Comparison of ENCODE assay signal across 30 cellular contexts in the genomic region with DNA sequence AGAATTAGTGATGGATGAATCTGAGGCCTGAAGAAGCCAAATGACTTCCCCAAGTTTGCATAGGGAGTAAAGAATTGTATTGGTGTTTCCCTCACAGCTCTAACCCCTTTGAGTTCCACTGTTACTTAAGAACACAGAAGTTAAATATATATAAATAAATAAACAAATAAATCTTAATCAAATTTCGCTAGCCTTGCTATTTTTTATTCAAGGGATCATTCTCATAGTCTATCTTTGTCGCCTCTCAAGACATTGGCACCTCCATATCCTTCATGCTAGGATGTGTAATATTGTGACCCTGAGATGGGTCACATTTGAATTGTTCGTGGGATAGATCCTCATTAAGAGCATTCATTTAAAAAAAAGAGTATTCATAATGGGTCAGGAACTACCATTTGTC.
DNase-seq lines count a peak whose midpoint lies in the region; ATAC-seq, FAIRE-seq and TF ChIP-seq lines count a peak whose summit lies in the region.
"Had no signal": no experiment of that assay in that cellular context is flagged by ENCODE, and none has a peak within 500 bp of the region (broad histone marks: within the 10 kb centered on the region; RNA-seq: fewer than 3 reads in every experiment).

No MANE protein-coding gene starts in this region.

- FAIRE-seq in HepG2 (lab: Jason Lieb, UNC) (no peak), A549 (lab: Jason Lieb, UNC) (no peak)
- FAIRE-seq: A204.1, D721Med had no signal

- H3K4me1 ChIP-seq in HepG2 (ENCODE audit: insufficient read depth, low read length) (no peaks in the 10 kb centered on the region), right lobe of liver (no peaks in the 10 kb centered on the region), A549 (no peaks in the 10 kb centered on the region)
- H3K4me1 ChIP-seq: BE2C; BLaER1; BLaER1 treated with 17β-estradiol and CSF1 and Interleukin-3, amounts not matched to agents 10 nM and 100 nM had no signal

- no peak overlapping the region for H2AFZ ChIP-seq in HepG2 (ENCODE audit: low read length)

- no peak overlapping the region for H3K9ac ChIP-seq in HepG2 (ENCODE audit: insufficient read depth, low read depth, low read length)
- H3K9ac ChIP-seq: BLaER1; BLaER1 treated with 17β-estradiol and CSF1 and Interleukin-3, amounts not matched to agents 10 nM and 100 nM had no signal

- TF ChIP-seq POLR2A in HepG2 (IDR thresholded peaks at IDR 0.05; ENCODE audit: insufficient read depth in 1 of 2, low read depth in 2 of 2, low read length in 2 of 2) (no peak), right lobe of liver (IDR thresholded peaks at IDR 0.05) (no peak), A549 (IDR thresholded peaks at IDR 0.05; ENCODE audit: low read length) (no peak)

- no peak overlapping the region for H3K27ac ChIP-seq in HepG2 (ENCODE audit: extremely low read length, insufficient read depth, low read length)
- H3K27ac ChIP-seq in right lobe of liver: no peak overlapping the region
- H3K27ac ChIP-seq in A549: no peak overlapping the region
- H3K27ac ChIP-seq: 22Rv1; BLaER1; BLaER1 treated with 17β-estradiol and CSF1 and Interleukin-3, amounts not matched to agents 10 nM and 100 nM; C4-2B had no signal

- TF ChIP-seq RAD21 in HepG2 (CRISPR knock-in tag; IDR thresholded peaks at IDR 0.05) (no peak), A549 (conservative IDR thresholded peaks at IDR 0.05 in 1 of 2, IDR thresholded peaks at IDR 0.05 in 1 of 2) (no peak)

- intact Hi-C loops in HepG2 (cut with micrococcal nuclease; ENCODE audit: unreplicated experiment): no loop called here
- intact Hi-C loops in right lobe of liver (cut with DNase I): no loop called here

- H4K20me1 ChIP-seq in HepG2 (ENCODE audit: insufficient read depth, low read length): no peaks in the 10 kb centered on the region
- H4K20me1 ChIP-seq: BLaER1; BLaER1 treated with 17β-estradiol and CSF1 and Interleukin-3, amounts not matched to agents 10 nM and 100 nM had no signal

- no peaks in the 10 kb centered on the region for H3K79me2 ChIP-seq in HepG2 (ENCODE audit: insufficient read depth, low read length)

- in situ Hi-C loops in HepG2 (cut with HindIII; ENCODE audit: extremely low pct_ligation_motif_present, low pct_unique_long_range_greater_than_20kb): no loop called here

- H3K27me3 ChIP-seq in HepG2 (ENCODE audit: control insufficient read depth in 1 of 2, insufficient read depth in 2 of 2, low read length in 2 of 2) (no peaks in the 10 kb centered on the region), right lobe of liver (no peaks in the 10 kb centered on the region)
- H3K27me3 ChIP-seq: BE2C; BLaER1; BLaER1 treated with 17β-estradiol and CSF1 and Interleukin-3, amounts not matched to agents 10 nM and 100 nM had no signal

- H3K4me2 ChIP-seq in HepG2 (ENCODE audit: low read depth, low read length): no peak overlapping the region
- H3K4me2 ChIP-seq in A549: no peak overlapping the region
- H3K4me2 ChIP-seq: BLaER1; BLaER1 treated with 17β-estradiol and CSF1 and Interleukin-3, amounts not matched to agents 10 nM and 100 nM had no signal

- BruUV-seq in HepG2 (replicated peaks; lab: Mats Ljungman, UMichigan): no TSS peak

- H3K4me3 ChIP-seq in HepG2 (replicated peaks in 1 of 3; ENCODE audit: insufficient read depth in 1 of 3, low read depth in 2 of 3, low read length in 3 of 3) (no peak overlapping the region), right lobe of liver (no peak overlapping the region), A549 (no peak overlapping the region)
- H3K4me3 ChIP-seq: BLaER1; BLaER1 treated with 17β-estradiol and CSF1 and Interleukin-3, amounts not matched to agents 10 nM and 100 nM had no signal

- ATAC-seq in HepG2: no peak
- no peak for ATAC-seq in right lobe of liver
- ATAC-seq in A549: no peak
- ATAC-seq: CD8-positive, alpha-beta T cell had no signal

- TF ChIP-seq CTCF in HepG2 (CRISPR knock-in tag; IDR thresholded peaks at IDR 0.05) (no peak), right lobe of liver (IDR thresholded peaks at IDR 0.05) (no peak), A549 (IDR thresholded peaks at IDR 0.05) (no peak)

- WGBS in HepG2 (ENCODE audit: low lambda C conversion rate): under 1% methylated on average over 3 of the region's 3 CpGs
- 48% methylated on average over 3 of the region's 3 CpGs for WGBS in right lobe of liver (ENCODE audit: insufficient coverage, low coverage, low lambda C conversion rate, missing lambda C conversion rate)
- WGBS in A549 (ENCODE audit: missing lambda C conversion rate): under 1% methylated on average over 3 of the region's 3 CpGs

- H3K9me3 ChIP-seq in HepG2 (ENCODE audit: low read length) (peaks cover 3% of the 10 kb centered on the region; the same call in 1 of the 2 replicates), right lobe of liver (peaks cover 0 to 4% (median 0%) of the 10 kb centered on the region in 4 donors), A549 (peaks cover 5% of the 10 kb centered on the region)
- H3K9me3 ChIP-seq: BE2C had no signal

- TF ChIP-seq EP300 in HepG2 (IDR thresholded peaks at IDR 0.05; ENCODE audit: low read depth in 2 of 2, low read length in 2 of 2) (no peak), HepG2 (CRISPR knock-in tag; IDR thresholded peaks at IDR 0.05; ENCODE audit: borderline replicate concordance) (no peak), A549 (IDR thresholded peaks at IDR 0.05) (no peak)

- POLR2A ChIA-PET in HepG2 (lab: Yijun Ruan, JAX): no interaction called here
- POLR2A ChIA-PET in A549 (lab: Yijun Ruan, JAX): no interaction called here

- CTCF ChIA-PET in HepG2 (lab: Yijun Ruan, JAX; ENCODE audit: low intra/inter-chr PET ratio, low total read pairs): no interaction called here
- CTCF ChIA-PET in A549 (lab: Yijun Ruan, JAX): interaction anchor here (1.0 kb wide), 1 partner anchor 1419 kb away, joined by 4 read pairs; no protein-coding TSS in a partner anchor

- no peaks in the 10 kb centered on the region for H3K36me3 ChIP-seq in HepG2 (replicated peaks in 1 of 2; ENCODE audit: control insufficient read depth in 1 of 2, insufficient read depth in 2 of 2, low read length in 2 of 2)
- no peaks in the 10 kb centered on the region for H3K36me3 ChIP-seq in right lobe of liver
- H3K36me3 ChIP-seq: BE2C; BLaER1; BLaER1 treated with 17β-estradiol and CSF1 and Interleukin-3, amounts not matched to agents 10 nM and 100 nM had no signal

- DNase-seq in HepG2 (ENCODE audit: low spot score) (no peak), right lobe of liver (no peak), A549 (ENCODE audit: low read depth in 1 of 2, low spot score in 1 of 2) (no peak)
- no peak for DNase-seq in activated CD8-positive, alpha-beta memory T cell treated with anti-CD3 and anti-CD28 coated beads, Interleukin-2, amount 50 U/mL, for 48 hours
- DNase-seq: 8988T; ACHN; AML-193; BE2C; C1 segment of cervical spinal cord; Caco-2; Calu3; CD4-positive, alpha-beta memory T cell; CD4-positive, alpha-beta T cell; CD4-positive, CD25-positive, alpha-beta regulatory T cell; CD8-positive, alpha-beta memory T cell; CD8-positive, alpha-beta T cell; COR-L47; DMS 273 treated with DMSO at 0.1 percent for 48 hours; DMS153; DMS53; DMS79; DMS79 treated with DMSO at 0.1 percent for 48 hours; DND-41; EL had no signal

TF ChIP-seq in HepG2, 621 proteins besides CTCF, POLR2A, EP300 and RAD21:
- TF ChIP-seq MAFK (conservative IDR thresholded peaks at IDR 0.05 in 1 of 2, IDR thresholded peaks at IDR 0.05 in 1 of 2; ENCODE audit: low read length in 2 of 2): peak; percentile 60 to 82; a peak in 3 of 4 replicates
- TF ChIP-seq MAFF (IDR thresholded peaks at IDR 0.05; ENCODE audit: low read depth, low read length): peak; percentile 58; the same call in 1 of the 2 replicates
- TF ChIP-seq ZFP1 (CRISPR knock-in tag; IDR thresholded peaks at IDR 0.05): no peak

TF ChIP-seq in A549, 52 proteins besides CTCF, POLR2A, EP300 and RAD21:
- TF ChIP-seq MAFK (IDR thresholded peaks at IDR 0.05; ENCODE audit: partially characterized antibody) (peak; percentile 35), RFX5 (IDR thresholded peaks at IDR 0.05) (no peak)
